In genomic region chr3:16480861-16481569, GRCh38 we compare ENCODE assay signal across 9 cellular contexts. TPM values are rescaled to one million over a fixed set of nuclear protein-coding genes. Genes with fewer than 3 reads are reported as not detected.
DNase-seq lines count a peak whose midpoint lies in the region; ATAC-seq and TF ChIP-seq lines count a peak whose summit lies in the region.
"Had no signal": no experiment of that assay in that cellular context is flagged by ENCODE, and none has a peak within 500 bp of the region (broad histone marks: within the 10 kb centered on the region; RNA-seq: fewer than 3 reads in every experiment).

No MANE protein-coding gene starts in this region.

- CTCF ChIA-PET in A673 (lab: Charles Lee): no interaction called here
- CTCF ChIA-PET in OCI-LY7 (lab: Charles Lee; ENCODE audit: unreplicated experiment): no interaction called here

- H3K4me3 ChIP-seq in A673 (ENCODE audit: low read depth, low read length, poor library complexity, severe bottlenecking): no peak overlapping the region
- peak overlapping the region; percentile 50 for H3K4me3 ChIP-seq in OCI-LY7 (ENCODE audit: low read depth, low read length, poor library complexity, severe bottlenecking)
- H3K4me3 ChIP-seq in fibroblast of villous mesenchyme (ENCODE audit: low read depth, low read length): no peak overlapping the region
- no peak overlapping the region for H3K4me3 ChIP-seq in tibial artery

- no TSS peak for BruUV-seq in A673 (replicated peaks; lab: Mats Ljungman, UMichigan)
- no TSS peak for BruUV-seq in OCI-LY7 (replicated peaks; lab: Mats Ljungman, UMichigan)

- no peak overlapping the region for H2AFZ ChIP-seq in OCI-LY7 (ENCODE audit: low read length)

- peaks cover 35% of the 10 kb centered on the region for H3K4me1 ChIP-seq in A673 (ENCODE audit: insufficient read depth, low read length, poor library complexity, severe bottlenecking)
- peaks cover 57% of the 10 kb centered on the region for H3K4me1 ChIP-seq in OCI-LY7 (ENCODE audit: insufficient read depth, low read length, poor library complexity, severe bottlenecking)
- H3K4me1 ChIP-seq in tibial artery: peaks cover 0 to 65% (median 5%) of the 10 kb centered on the region in 4 donors

- H3K36me3 ChIP-seq in A673 (ENCODE audit: insufficient read depth, low read length, poor library complexity, severe bottlenecking): no peaks in the 10 kb centered on the region
- H3K36me3 ChIP-seq in OCI-LY7 (ENCODE audit: insufficient read depth, low read length): peaks cover 86% of the 10 kb centered on the region
- no peaks in the 10 kb centered on the region for H3K36me3 ChIP-seq in tibial artery

- 0 out of 2 replicates have a peak, but pooled peaks cover 4% of the 10 kb centered on the region for H4K20me1 ChIP-seq in OCI-LY7 (ENCODE audit: insufficient read depth, low read length)

- peak; percentile 33 for ATAC-seq in GM19438 (IDR thresholded peaks at IDR 0.05; ENCODE audit: low read depth, unreplicated experiment)

- intact Hi-C loops in A673 (cut with micrococcal nuclease; ENCODE audit: unreplicated experiment): loop anchor here (2.0 kb wide), 1 partner anchor 54 kb away; no protein-coding TSS in a partner anchor
- intact Hi-C loops in OCI-LY7 (cut with micrococcal nuclease; ENCODE audit: unreplicated experiment): no loop called here
- intact Hi-C loops in posterior vena cava (cut with DNase I): no loop called here
- intact Hi-C loops in tibial artery (cut with DNase I; ENCODE audit: low total_unique reads): no loop called here

- TF ChIP-seq CTCF in A673 (conservative IDR thresholded peaks at IDR 0.05; ENCODE audit: low read depth, low read length) (no peak), OCI-LY7 (conservative IDR thresholded peaks at IDR 0.05; ENCODE audit: low read length) (no peak), fibroblast of villous mesenchyme (IDR thresholded peaks at IDR 0.05; ENCODE audit: insufficient read depth, low read depth, low read length) (no peak), tibial artery (IDR thresholded peaks at IDR 0.05) (no peak)

- H3K79me2 ChIP-seq in OCI-LY7 (ENCODE audit: insufficient read depth, low read depth, low read length): peaks cover 100% of the 10 kb centered on the region

- no peaks in the 10 kb centered on the region for H3K9me2 ChIP-seq in OCI-LY7 (ENCODE audit: insufficient read depth, low read length)

- H3K27ac ChIP-seq in A673 (ENCODE audit: low read depth, low read length, poor library complexity, severe bottlenecking): no peak overlapping the region
- H3K27ac ChIP-seq in OCI-LY7 (ENCODE audit: low read depth, low read length, poor library complexity, severe bottlenecking): peak overlapping the region; percentile 77
- peak overlapping the region in 1 of 2 donors; percentile 58 for H3K27ac ChIP-seq in tibial artery

- POLR2A ChIA-PET in A673 (lab: Charles Lee; ENCODE audit: low non-redundant PET) (no interaction called here), OCI-LY7 (lab: Charles Lee) (interaction anchor here (0.7 to 8.4 kb wide), 7 partner anchors 11 to 118 kb away, joined by 3 to 69 read pairs (median 14); no protein-coding TSS in a partner anchor)

- H3K27me3 ChIP-seq in A673 (replicated peaks; ENCODE audit: insufficient read depth, low read depth, low read length, poor library complexity) (no peaks in the 10 kb centered on the region), tibial artery (no peaks in the 10 kb centered on the region)

- no peaks in the 10 kb centered on the region for H3K9me3 ChIP-seq in A673 (ENCODE audit: low read depth, low read length, poor library complexity, severe bottlenecking)
- peaks cover 13% of the 10 kb centered on the region for H3K9me3 ChIP-seq in OCI-LY7 (ENCODE audit: low read length)
- no peaks in the 10 kb centered on the region for H3K9me3 ChIP-seq in tibial artery

- DNase-seq in A673 (ENCODE audit: low spot score) (peak; percentile 82), OCI-LY7 (ENCODE audit: low spot score) (peak; percentile 62), fibroblast of villous mesenchyme (ENCODE audit: low read depth) (peak; percentile 92), NCI-H2107 (lab: John Stamatoyannopoulos, UW) (no peak), posterior vena cava (ENCODE audit: low spot score) (no peak), NCI-H187 (lab: John Stamatoyannopoulos, UW) (no peak), tibial artery (no peak)
- DNase-seq: NCI-H774 had no signal

- peak overlapping the region; percentile 67 for H3K4me2 ChIP-seq in OCI-LY7 (ENCODE audit: low read length)

RNA-seq across cellular contexts. Expression of gene RFTN1, which starts 32.5 kb away (rescaled TPM):
- 0.60 and 1.2 TPM in 2 replicates for total RNA-seq in A673 (2021)
- total RNA-seq in OCI-LY7 (2014; rRNA removed; shearing (Covaris generic)): 76.6 and 81.8 TPM in 2 replicates
- total RNA-seq in OCI-LY7 (2022): 138 and 152 TPM in 2 replicates
- total RNA-seq in fibroblast of villous mesenchyme: 73.0 and 74.7 TPM in 2 replicates
- total RNA-seq in posterior vena cava: 100 to 1,000 TPM in 1 of 2 donors, 10 to 100 TPM in 1; 72.2 to 102 TPM

Comparison
In these comparisons a context has a peak if more than half of its experiments do, and no peak if none do; other contexts are left out.
1. DNase-seq: peak in A673 (single experiment), OCI-LY7 (single experiment) and fibroblast of villous mesenchyme (single experiment); none in NCI-H2107 (single experiment), posterior vena cava (single experiment), NCI-H187 (0 of 2) and tibial artery (0 of 2).
2. RNA of gene RFTN1, which starts 32.5 kb away (total RNA-seq): 76.6 to 152 TPM in OCI-LY7, 72.2 to 102 TPM in posterior vena cava and 73.0 to 74.7 TPM in fibroblast of villous mesenchyme; 0.60 to 1.2 TPM in A673; every median in the first group is over 10 times any median in the second.